In the genomic region with DNA sequence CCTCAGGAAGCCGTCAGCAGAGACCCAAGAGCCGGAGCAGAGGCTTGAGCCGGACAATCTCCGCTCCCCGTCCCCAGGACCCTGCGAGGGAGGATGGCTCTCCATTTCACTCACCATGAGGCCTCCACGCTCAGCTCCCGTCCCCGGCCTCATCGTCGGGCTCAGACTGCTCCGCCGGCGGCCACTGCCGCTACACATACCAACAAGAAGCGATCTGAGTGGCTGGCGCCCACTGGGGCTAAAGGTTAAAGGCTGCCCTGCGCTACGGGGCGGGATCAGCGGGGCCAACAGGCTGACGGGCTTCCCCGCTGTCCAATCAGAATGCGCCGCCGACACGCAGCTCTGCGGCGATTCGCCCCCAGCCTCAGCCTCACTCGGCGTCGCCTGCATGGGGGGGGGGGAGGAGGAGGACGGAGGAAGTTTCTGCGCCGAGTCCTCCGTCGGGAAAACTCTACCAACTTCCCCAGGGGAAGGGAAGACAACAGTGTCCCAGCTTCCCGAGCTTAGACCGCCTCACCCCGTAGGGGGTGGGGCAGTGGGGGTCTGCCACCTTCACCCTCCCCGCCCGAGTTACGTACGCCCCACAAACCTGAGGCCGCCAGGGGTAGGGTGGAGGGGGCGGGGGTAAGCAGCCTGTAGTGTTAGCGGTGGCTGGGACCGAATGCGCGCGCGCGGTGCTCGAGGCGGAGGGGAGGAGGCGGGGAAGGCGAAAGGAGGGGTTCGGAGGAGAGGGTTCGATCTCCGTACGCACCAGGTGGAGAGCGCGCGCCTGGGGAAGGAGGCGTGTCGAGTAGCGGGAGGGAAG, we compare ENCODE assay signal across 8 cellular contexts. TPM values are rescaled to one million over a fixed set of nuclear protein-coding genes. Genes with fewer than 3 reads are reported as not detected.
DNase-seq lines count a peak whose midpoint lies in the region; ATAC-seq and TF ChIP-seq lines count a peak whose summit lies in the region.

Gene PRPF40A, minus strand, starts transcription at position 220 of the 805 bp plus-strand sequence. Its CDS starts 22 bp downstream, at position 198.

- no peaks in the 10 kb centered on the region for H3K36me3 ChIP-seq in testis (ENCODE audit: low read depth, missing control alignments)

- H3K27ac Mint-ChIP-seq in activated naive CD4-positive, alpha-beta T cell treated with anti-CD3 and anti-CD28 coated beads, Interleukin-2, amount 50 U/mL, for 72 hours: peak within 1 kb of the TSS; percentile 95 to 99

- H3K9me3 ChIP-seq in testis: no peaks in the 10 kb centered on the region

- peak within 1 kb of the TSS; percentile 71 for H3K4me3 ChIP-seq in GM08714 (ENCODE audit: low read length)
- H3K4me3 ChIP-seq in testis: peak within 1 kb of the TSS; percentile 83 to 96

- peaks cover 26% of the 10 kb centered on the region for H3K4me1 ChIP-seq in testis

- no peak for TF ChIP-seq POLR2A in testis (IDR thresholded peaks at IDR 0.05)

- intact Hi-C loops in testis (cut with DNase I; ENCODE audit: low total_unique reads): no loop called here

- DNase-seq in NCI-H1092 treated with DMSO at 0.1 percent for 48 hours (lab: John Stamatoyannopoulos, UW) (peak; percentile 95), SKM-1 (lab: John Stamatoyannopoulos, UW; ENCODE audit: unreplicated experiment) (peak; percentile 93), glomerular endothelial cell (ENCODE audit: extremely low read depth, low read depth, low spot score) (peak; percentile 70), omental fat pad (ENCODE audit: low spot score) (peak; percentile 97), testis (peak; percentile 99)
- DNase-seq in activated naive CD4-positive, alpha-beta T cell treated with anti-CD3 and anti-CD28 coated beads, Interleukin-2, amount 50 U/mL, for 72 hours (ENCODE audit: low spot score in 2 of 2): peak; percentile 97

- TF ChIP-seq CTCF in omental fat pad (IDR thresholded peaks at IDR 0.05): no peak
- TF ChIP-seq CTCF in testis (IDR thresholded peaks at IDR 0.05): peak in 1 of 3 experiments; percentile 36

- H3K27ac ChIP-seq in testis: peak within 1 kb of the TSS; percentile 98 to 99

- no peaks in the 10 kb centered on the region for H3K27me3 ChIP-seq in testis

- ATAC-seq in HG02610 (IDR thresholded peaks at IDR 0.05; ENCODE audit: unreplicated experiment): peak; percentile 73
- ATAC-seq in activated naive CD4-positive, alpha-beta T cell treated with anti-CD3 and anti-CD28 coated beads, Interleukin-2, amount 50 U/mL, for 72 hours: peak; percentile 82
- peak; percentile 97 for ATAC-seq in omental fat pad (ENCODE audit: low FRiP score)

- H3K9me3 Mint-ChIP-seq in activated naive CD4-positive, alpha-beta T cell treated with anti-CD3 and anti-CD28 coated beads, Interleukin-2, amount 50 U/mL, for 72 hours: no peaks in the 10 kb centered on the region

- H3K36me3 Mint-ChIP-seq in activated naive CD4-positive, alpha-beta T cell treated with anti-CD3 and anti-CD28 coated beads, Interleukin-2, amount 50 U/mL, for 72 hours: peaks cover 41 to 46% of the 10 kb centered on the region in 2 donors

- 1% methylated on average over 40 to 60 of the region's 68 CpGs for WGBS in testis, 2 donors

RNA-seq across cellular contexts. Expression of gene PRPF40A, which starts in this region (rescaled TPM):
- total RNA-seq in activated naive CD4-positive, alpha-beta T cell treated with anti-CD3 and anti-CD28 coated beads, Interleukin-2, amount 50 U/mL, for 72 hours: 100 to 1,000 TPM; 133 to 157 TPM
- total RNA-seq in glomerular endothelial cell (73.3 and 81.2 TPM in 2 replicates), omental fat pad (100 to 1,000 TPM in 1 of 4 donors, 10 to 100 TPM in 3; 69.0 to 125 (median 81.7) TPM), testis (100 to 1,000 TPM; 107 to 116 TPM)
- polyA plus RNA-seq in testis (ENCODE audit: insufficient read depth, low read depth, low replicate concordance): 33.1 TPM

Comparison
In these comparisons a context has a peak if more than half of its experiments do, and no peak if none do; other contexts are left out.
1. Peak in every context shown above with its lines: DNase-seq, ATAC-seq, H3K4me3 ChIP-seq and H3K27ac ChIP-seq.